11 cellular contexts compared by ENCODE assay signal in the genomic region with DNA sequence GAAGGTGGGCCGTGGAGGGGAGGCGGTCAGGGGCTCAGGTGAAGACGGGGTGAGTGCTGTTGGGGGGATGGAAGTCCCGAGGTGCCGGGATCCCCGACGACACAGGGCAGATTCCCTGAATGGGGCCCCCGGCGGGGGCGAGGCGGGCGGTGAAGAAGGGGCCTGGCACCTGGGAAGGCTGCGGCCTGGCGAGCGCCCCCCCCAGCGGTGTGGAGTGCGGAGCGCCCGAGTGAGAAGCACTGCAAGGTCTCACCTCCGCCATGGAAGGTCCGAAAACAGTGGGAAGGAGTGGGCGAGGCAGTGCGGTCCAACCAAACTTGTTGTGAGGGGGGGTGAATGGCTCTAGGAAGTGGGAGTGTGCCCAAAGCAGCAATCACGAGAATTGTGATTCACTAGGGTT. TPM values are rescaled to one million over a fixed set of nuclear protein-coding genes. Genes with fewer than 3 reads are reported as not detected.
"Had no signal": no experiment of that assay in that cellular context is flagged by ENCODE, and none has a peak within 500 bp of the region (broad histone marks: within the 10 kb centered on the region; RNA-seq: fewer than 3 reads in every experiment).

No MANE protein-coding gene starts in this region.

RNA-seq across cellular contexts. Expression of a gene that starts 10.1 kb away (rescaled TPM):
- total RNA-seq: activated CD4-positive, alpha-beta memory T cell treated with anti-CD3 and anti-CD28 coated beads for 36 hours; activated CD4-positive, alpha-beta T cell treated with anti-CD3 and anti-CD28 coated beads for 36 hours; activated CD8-positive, alpha-beta memory T cell treated with anti-CD3 and anti-CD28 coated beads, Interleukin-2, amount 10 ng/mL, durations not matched to agents 7 days and 5 days; activated T-cell treated with anti-CD3 and anti-CD28 coated beads, Interleukin-2, amount 50 U/mL, for 72 hours; activated T-helper 17 cell treated with anti-CD3 and anti-CD28 coated beads, Interleukin-2, amount 50 U/mL, for 72 hours; adrenal gland; bronchial epithelial cell; IMR-90; Right ventricle myocardium superior; T-helper 1 cell treated with Interleukin-12 subunit alpha and Interleukin-12 subunit beta and Interleukin-4 antibody, amounts not matched to agents 30 ng/mL and 1 ng/mL, for 36 hours; T-helper 2 cell treated with Interferon-gamma antibody and Interleukin-4, amounts not matched to agents 100 ng/mL and 5 ng/mL, for 36 hours had no signal
- polyA plus RNA-seq: adrenal gland, IMR-90 had no signal

RNA-seq across cellular contexts. Expression of a gene that starts 19.6 kb away (rescaled TPM):
- total RNA-seq: activated CD4-positive, alpha-beta memory T cell treated with anti-CD3 and anti-CD28 coated beads for 36 hours; activated CD4-positive, alpha-beta T cell treated with anti-CD3 and anti-CD28 coated beads for 36 hours; activated CD8-positive, alpha-beta memory T cell treated with anti-CD3 and anti-CD28 coated beads, Interleukin-2, amount 10 ng/mL, durations not matched to agents 7 days and 5 days; activated T-cell treated with anti-CD3 and anti-CD28 coated beads, Interleukin-2, amount 50 U/mL, for 72 hours; activated T-helper 17 cell treated with anti-CD3 and anti-CD28 coated beads, Interleukin-2, amount 50 U/mL, for 72 hours; adrenal gland; bronchial epithelial cell; IMR-90; Right ventricle myocardium superior; T-helper 1 cell treated with Interleukin-12 subunit alpha and Interleukin-12 subunit beta and Interleukin-4 antibody, amounts not matched to agents 30 ng/mL and 1 ng/mL, for 36 hours; T-helper 2 cell treated with Interferon-gamma antibody and Interleukin-4, amounts not matched to agents 100 ng/mL and 5 ng/mL, for 36 hours had no signal
- polyA plus RNA-seq: adrenal gland, IMR-90 had no signal

RNA-seq across cellular contexts. Expression of a gene that starts 38.0 kb away (rescaled TPM):
- total RNA-seq: activated CD4-positive, alpha-beta memory T cell treated with anti-CD3 and anti-CD28 coated beads for 36 hours; activated CD4-positive, alpha-beta T cell treated with anti-CD3 and anti-CD28 coated beads for 36 hours; activated CD8-positive, alpha-beta memory T cell treated with anti-CD3 and anti-CD28 coated beads, Interleukin-2, amount 10 ng/mL, durations not matched to agents 7 days and 5 days; activated T-cell treated with anti-CD3 and anti-CD28 coated beads, Interleukin-2, amount 50 U/mL, for 72 hours; activated T-helper 17 cell treated with anti-CD3 and anti-CD28 coated beads, Interleukin-2, amount 50 U/mL, for 72 hours; adrenal gland; bronchial epithelial cell; IMR-90; Right ventricle myocardium superior; T-helper 1 cell treated with Interleukin-12 subunit alpha and Interleukin-12 subunit beta and Interleukin-4 antibody, amounts not matched to agents 30 ng/mL and 1 ng/mL, for 36 hours; T-helper 2 cell treated with Interferon-gamma antibody and Interleukin-4, amounts not matched to agents 100 ng/mL and 5 ng/mL, for 36 hours had no signal
- polyA plus RNA-seq: adrenal gland, IMR-90 had no signal
